ENCODE assay signal across 9 cellular contexts in the genomic region with DNA sequence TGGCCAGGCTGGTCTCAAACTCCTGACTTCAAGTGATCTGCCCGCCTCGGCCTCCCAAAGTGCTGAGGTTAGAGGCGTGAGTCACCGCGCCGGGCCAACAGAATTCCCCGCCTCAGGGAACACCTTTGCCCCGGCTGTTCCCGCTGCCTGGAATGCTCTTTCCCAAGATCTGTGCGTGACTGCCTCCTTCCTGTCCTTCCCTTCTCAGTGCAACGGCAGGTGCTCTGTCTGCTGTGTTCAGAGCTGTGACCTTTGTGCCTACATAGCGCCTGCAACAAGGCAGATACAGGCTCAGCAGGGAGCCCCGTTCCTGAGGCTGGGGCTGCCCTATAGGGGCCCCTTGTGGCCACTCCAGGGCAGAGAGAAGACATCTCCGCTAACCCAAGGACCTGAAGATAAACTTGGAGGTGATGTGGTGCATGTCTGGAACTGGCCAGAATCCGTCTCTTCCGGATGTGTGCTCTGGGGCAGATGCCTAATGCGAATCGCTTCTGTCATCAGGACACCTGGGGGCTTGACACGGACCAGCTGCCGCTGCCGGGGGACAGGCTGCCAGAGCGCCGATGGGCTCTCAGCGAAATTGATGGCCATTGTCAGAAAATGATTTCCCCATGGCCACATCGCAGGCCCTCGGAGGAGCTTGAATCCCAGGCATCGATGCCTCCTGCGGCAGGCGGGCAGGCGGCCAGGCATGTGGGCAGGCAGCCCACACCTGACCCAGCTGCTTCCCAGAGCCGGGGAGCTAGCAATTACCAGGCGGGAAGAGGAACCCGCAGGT. TPM values are rescaled to one million over a fixed set of nuclear protein-coding genes. Genes with fewer than 3 reads are reported as not detected.
A peak's percentile ranks its signal among the peaks of the same experiment; 100 is the strongest.
DNase-seq lines count a peak whose midpoint lies in the region; ATAC-seq and TF ChIP-seq lines count a peak whose summit lies in the region.
"Had no signal": no experiment of that assay in that cellular context is flagged by ENCODE, and none has a peak within 500 bp of the region (broad histone marks: within the 10 kb centered on the region; RNA-seq: fewer than 3 reads in every experiment).

No MANE protein-coding gene starts in this region.

- H3K36me3 ChIP-seq in DOHH2 (ENCODE audit: control insufficient read depth, low read length) = no peaks in the 10 kb centered on the region
- H3K36me3 ChIP-seq in RWPE2 (ENCODE audit: low read depth) = no peaks in the 10 kb centered on the region
- no peaks in the 10 kb centered on the region for H3K36me3 ChIP-seq in mammary epithelial cell (ENCODE audit: insufficient read depth, low read length)

- no peaks in the 10 kb centered on the region for H4K20me1 ChIP-seq in DOHH2 (ENCODE audit: control insufficient read depth, insufficient read depth, low read depth, low read length)
- no peaks in the 10 kb centered on the region for H4K20me1 ChIP-seq in mammary epithelial cell (ENCODE audit: insufficient read depth, low read length)

- peak; percentile 79 for TF ChIP-seq CTCF in DOHH2 (IDR thresholded peaks at IDR 0.05; ENCODE audit: low read depth, low read length, poor library complexity, severe bottlenecking)
- TF ChIP-seq CTCF in RWPE2 (IDR thresholded peaks at IDR 0.05; ENCODE audit: poor library complexity, severe bottlenecking) = peak; percentile 43
- TF ChIP-seq CTCF in mammary epithelial cell (conservative IDR thresholded peaks at IDR 0.05 in 1 of 2, IDR thresholded peaks at IDR 0.05 in 1 of 2; ENCODE audit: extremely low read depth in 1 of 2, insufficient read depth in 1 of 2, low read depth in 1 of 2, low read length in 2 of 2) = peak; percentile 45 to 68

- 2% methylated on average over 31 of the region's 33 CpGs for WGBS in mammary epithelial cell (ENCODE audit: low coverage, missing lambda C conversion rate)

- peak; percentile 72 for ATAC-seq in RWPE2 (ENCODE audit: low read depth)
- no peak for ATAC-seq in HG03342 (IDR thresholded peaks at IDR 0.05; ENCODE audit: unreplicated experiment)

- H3K9me2 ChIP-seq in DOHH2 (replicated peaks; ENCODE audit: control insufficient read depth, low read length) = no peaks in the 10 kb centered on the region

- H3K27ac ChIP-seq in DOHH2 (ENCODE audit: low read depth, low read length) (no peak overlapping the region), RWPE2 (ENCODE audit: poor library complexity, severe bottlenecking) (peak overlapping the region; percentile 34), mammary epithelial cell (ENCODE audit: insufficient read depth, low read depth, low read length) (peak overlapping the region; percentile 6)
- H3K27ac ChIP-seq: SK-N-MC had no signal

- no peaks in the 10 kb centered on the region for H3K9me3 ChIP-seq in DOHH2 (ENCODE audit: control insufficient read depth, insufficient read depth, low read length)
- no peaks in the 10 kb centered on the region for H3K9me3 ChIP-seq in RWPE2 (ENCODE audit: severe bottlenecking)
- no peaks in the 10 kb centered on the region for H3K9me3 ChIP-seq in mammary epithelial cell (replicated peaks; ENCODE audit: insufficient read depth, low read length)

- peak; percentile 92 for DNase-seq in LoVo (ENCODE audit: low spot score)
- peak; percentile 86 for DNase-seq in RWPE2 (ENCODE audit: low spot score)
- peak; percentile 84 for DNase-seq in mammary epithelial cell
- DNase-seq in medulla oblongata (ENCODE audit: extremely low spot score) = peak; percentile 37
- DNase-seq in putamen (ENCODE audit: low spot score) = no peak
- DNase-seq in GOT3 (lab: John Stamatoyannopoulos, UW) = no peak

- dilution Hi-C loops in mammary epithelial cell (cut with HindIII; ENCODE audit: low sequenced_read_pairs) = no loop called here

- H3K9ac ChIP-seq in mammary epithelial cell (ENCODE audit: insufficient read depth, low read length) = no peak overlapping the region

- 0 out of 2 replicates have a peak overlapping the region, but pooled peaks have one; percentile 2 for H3K4me2 ChIP-seq in DOHH2 (ENCODE audit: low read length)
- H3K4me2 ChIP-seq in mammary epithelial cell (ENCODE audit: insufficient read depth, low read depth, low read length) = peak overlapping the region; percentile 66

- intact Hi-C loops in mammary epithelial cell (cut with micrococcal nuclease) = loop anchor here (1.0 to 2.0 kb wide), 5 partner anchors 14 to 347 kb away; no protein-coding TSS in a partner anchor

- CTCF ChIA-PET in mammary epithelial cell (lab: Charles Lee; ENCODE audit: low non-redundant PET) = interaction anchor here (0.6 to 0.7 kb wide), 2 partner anchors 22 to 32 kb away, joined by 3 read pairs; no protein-coding TSS in a partner anchor

- no peaks in the 10 kb centered on the region for H3F3A ChIP-seq in DOHH2 (ENCODE audit: control insufficient read depth, insufficient read depth)

- in situ Hi-C loops in mammary epithelial cell (cut with MboI; ENCODE audit: low sequenced_read_pairs in 2 of 2) = no loop called here

- H2AFZ ChIP-seq in mammary epithelial cell (ENCODE audit: low read depth, low read length) = peak overlapping the region; percentile 18

- peaks cover 21% of the 10 kb centered on the region for H3K27me3 ChIP-seq in DOHH2 (ENCODE audit: control insufficient read depth, low read length)
- no peaks in the 10 kb centered on the region for H3K27me3 ChIP-seq in RWPE2 (ENCODE audit: insufficient read depth, poor library complexity, severe bottlenecking)
- no peaks in the 10 kb centered on the region for H3K27me3 ChIP-seq in mammary epithelial cell (ENCODE audit: insufficient read depth, low read length)

- H3K4me3 ChIP-seq in DOHH2 (ENCODE audit: low read length) (no peak overlapping the region), RWPE2 (ENCODE audit: severe bottlenecking) (no peak overlapping the region), mammary epithelial cell (replicated peaks in 1 of 3; ENCODE audit: insufficient read depth in 1 of 3, low read depth in 2 of 3, low read length in 3 of 3) (no peak overlapping the region)
- H3K4me3 ChIP-seq: SK-N-MC had no signal

- BruUV-seq in mammary epithelial cell (replicated peaks; lab: Mats Ljungman, UMichigan) = no TSS peak

- H3K79me2 ChIP-seq in DOHH2 (ENCODE audit: control insufficient read depth, low read length) = no peaks in the 10 kb centered on the region
- no peaks in the 10 kb centered on the region for H3K79me2 ChIP-seq in mammary epithelial cell (ENCODE audit: insufficient read depth, low read length)

- H3K4me1 ChIP-seq in DOHH2 (ENCODE audit: control insufficient read depth, low read length) (peaks cover 21% of the 10 kb centered on the region), RWPE2 (ENCODE audit: insufficient read depth, poor library complexity, severe bottlenecking) (peaks cover 35% of the 10 kb centered on the region), mammary epithelial cell (ENCODE audit: insufficient read depth, low read length) (peaks cover 54% of the 10 kb centered on the region)

RNA-seq across cellular contexts. Expression of gene TCF20, which starts 43.5 kb away (rescaled TPM):
- 10 to 100 TPM; 49.2 to 62.5 TPM for total RNA-seq in mammary epithelial cell
- polyA plus RNA-seq in mammary epithelial cell = 26.0 TPM
- 64.9 TPM for polyA minus RNA-seq in mammary epithelial cell

Comparison
In these comparisons a context has a peak if more than half of its experiments do, and no peak if none do; other contexts are left out.
1. DNase-seq: peak in LoVo (single experiment), RWPE2 (single experiment), mammary epithelial cell (single experiment) and medulla oblongata (single experiment); none in putamen (single experiment) and GOT3 (single experiment).
2. Peak in every context shown above with its lines, with median percentiles within 50 percentile points of each other: CTCF ChIP-seq.